ENCODE assay signal across 9 cellular contexts in the genomic region with DNA sequence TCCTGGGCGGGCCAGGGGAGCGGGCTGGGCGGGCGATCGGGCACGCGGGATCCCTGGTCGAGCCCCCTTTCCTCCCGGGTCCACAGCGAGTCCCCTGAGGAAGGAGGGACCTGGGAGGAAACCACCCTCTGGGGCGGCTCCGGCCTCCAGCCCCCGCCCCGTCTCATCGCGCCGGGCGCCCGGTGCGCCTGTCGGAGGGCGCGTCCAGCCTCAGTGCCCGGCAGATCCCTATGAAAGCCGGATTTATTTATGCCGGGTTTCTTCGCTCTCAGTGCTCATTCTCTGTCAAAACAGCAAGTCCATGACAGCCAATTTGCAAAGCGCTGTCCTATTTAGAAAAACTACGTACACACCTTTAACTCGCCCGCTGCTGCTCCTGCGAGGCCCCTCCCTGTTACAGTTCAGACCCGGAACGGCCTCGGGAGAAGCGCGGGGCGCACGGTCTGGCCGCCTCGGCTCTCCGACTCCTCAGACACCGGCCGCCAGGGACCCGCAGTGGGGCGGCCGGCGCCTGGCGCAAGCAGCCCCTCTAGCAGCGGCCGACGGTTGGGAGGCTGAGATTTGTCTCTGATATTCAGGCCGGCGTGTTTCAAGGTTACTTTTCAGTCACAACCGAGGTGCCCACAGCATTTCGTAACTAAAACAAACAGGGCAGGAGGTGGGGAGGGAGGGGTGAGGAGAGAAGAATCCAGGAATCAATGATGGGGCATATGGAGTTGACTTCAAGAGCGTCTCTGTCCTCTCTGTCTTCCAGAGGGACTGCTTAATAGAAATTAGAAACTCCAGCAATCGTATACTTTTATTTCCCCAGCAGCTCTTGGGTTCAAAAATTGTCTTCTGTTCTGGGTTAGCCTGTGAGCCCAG. TPM values are rescaled to one million over a fixed set of nuclear protein-coding genes. Genes with fewer than 3 reads are reported as not detected.
DNase-seq lines count a peak whose midpoint lies in the region; ATAC-seq and TF ChIP-seq lines count a peak whose summit lies in the region.
"Had no signal": no experiment of that assay in that cellular context is flagged by ENCODE, and none has a peak within 500 bp of the region (broad histone marks: within the 10 kb centered on the region; RNA-seq: fewer than 3 reads in every experiment).

No MANE protein-coding gene starts in this region.

- H3K9me3 Mint-ChIP-seq in type B pancreatic cell = no peaks in the 10 kb centered on the region

- peak; percentile 47 for ATAC-seq in left colon
- ATAC-seq in GM21737 (IDR thresholded peaks at IDR 0.05; ENCODE audit: unreplicated experiment) = no peak
- no peak for ATAC-seq in HG03039 (IDR thresholded peaks at IDR 0.05; ENCODE audit: unreplicated experiment)

- no peak for TF ChIP-seq CTCF in type B pancreatic cell (conservative IDR thresholded peaks at IDR 0.05)

- H3K36me3 Mint-ChIP-seq in type B pancreatic cell = peaks cover 17% of the 10 kb centered on the region

- DNase-seq in NCI-H2081 (lab: John Stamatoyannopoulos, UW) (peak; percentile 67 to 82), NCI-H2081 treated with DMSO at 0.1 percent for 48 hours (lab: John Stamatoyannopoulos, UW) (no peak), SW480 (ENCODE audit: low spot score) (peak; percentile 80), left colon (peak; percentile 59 to 68), type B pancreatic cell (ENCODE audit: extremely low spot score, unreplicated experiment) (no peak), foreskin melanocyte (no peak)
- DNase-seq: NCI-H1048 had no signal

- H3K4me3 Mint-ChIP-seq in type B pancreatic cell = peak overlapping the region; percentile 89

- peak overlapping the region; percentile 74 for H3K27ac Mint-ChIP-seq in type B pancreatic cell

- H3K27me3 Mint-ChIP-seq in type B pancreatic cell = peaks cover 89% of the 10 kb centered on the region

- intact Hi-C loops in left colon (cut with DNase I, micrococcal nuclease) = loop anchor here in 1 of 2 donors (10.0 kb wide), 1 partner anchor 240 kb away; no protein-coding TSS in a partner anchor

- no peaks in the 10 kb centered on the region for H3K4me1 Mint-ChIP-seq in type B pancreatic cell (ENCODE audit: unreplicated experiment)

RNA-seq across cellular contexts. Expression of a gene that starts 0.8 kb away (rescaled TPM):
- total RNA-seq in left colon = 10 to 100 TPM; 15.4 to 37.0 TPM
- total RNA-seq in type B pancreatic cell (ENCODE audit: low replicate concordance) = 17.5 and 21.2 TPM in 2 replicates

Comparison
In these comparisons a context has a peak if more than half of its experiments do, and no peak if none do; other contexts are left out.
1. DNase-seq: peak in NCI-H2081 (2 of 2), SW480 (single experiment) and left colon (2 of 2); none in NCI-H2081 treated with DMSO at 0.1 percent for 48 hours (single experiment), type B pancreatic cell (single experiment) and foreskin melanocyte (single experiment).